ENCODE assay signal across 24 cellular contexts in genomic region chr2:11491348-11491930, GRCh38.
"Had no signal": no experiment of that assay in that cellular context is flagged by ENCODE, and none has a peak within 500 bp of the region (broad histone marks: within the 10 kb centered on the region; RNA-seq: fewer than 3 reads in every experiment).

No MANE protein-coding gene starts in this region.

- H3K4me1 Mint-ChIP-seq: activated naive CD4-positive, alpha-beta T cell treated with anti-CD3 and anti-CD28 coated beads, Interleukin-2, amount 10 ng/mL, durations not matched to agents 7 days and 5 days; naive B cell; T-helper 17 cell had no signal

- H3K36me3 ChIP-seq: cardiac muscle cell, right atrium auricular region, upper lobe of right lung had no signal

- H3K27ac Mint-ChIP-seq: activated naive CD4-positive, alpha-beta T cell treated with anti-CD3 and anti-CD28 coated beads, Interleukin-2, amount 10 ng/mL, durations not matched to agents 7 days and 5 days; activated T-cell treated with anti-CD3 and anti-CD28 coated beads, Interleukin-2, amount 50 U/mL, for 72 hours; naive B cell; T-helper 17 cell had no signal

- H3K27ac ChIP-seq: body of pancreas, cardiac muscle cell, psoas muscle, right atrium auricular region, upper lobe of right lung had no signal

- H3K9me3 Mint-ChIP-seq: activated naive CD4-positive, alpha-beta T cell treated with anti-CD3 and anti-CD28 coated beads, Interleukin-2, amount 10 ng/mL, durations not matched to agents 7 days and 5 days had no signal

- H3K4me3 Mint-ChIP-seq: activated naive CD4-positive, alpha-beta T cell treated with anti-CD3 and anti-CD28 coated beads, Interleukin-2, amount 10 ng/mL, durations not matched to agents 7 days and 5 days; activated T-cell treated with anti-CD3 and anti-CD28 coated beads, Interleukin-2, amount 50 U/mL, for 72 hours; T-helper 17 cell had no signal

- DNase-seq: activated CD4-positive, alpha-beta T cell treated with anti-CD3 and anti-CD28 coated beads for 4 hours; activated CD4-positive, alpha-beta T cell treated with anti-CD3 and anti-CD28 coated beads, Interleukin-2, amount 50 U/mL, for 48 hours; activated CD4-positive, CD25-positive, alpha-beta regulatory T cell; activated effector memory CD4-positive, alpha-beta T cell treated with Interleukin-2 at 50 U/mL for 16 hours; activated naive CD4-positive, alpha-beta T cell treated with anti-CD3 and anti-CD28 coated beads, Interleukin-2, amount 10 ng/mL, durations not matched to agents 7 days and 5 days; activated T-cell treated with anti-CD3 and anti-CD28 coated beads, Interleukin-2, amount 50 U/mL, for 72 hours; body of pancreas; cortex of kidney; erythroblast; foreskin melanocyte; head of caudate nucleus; hypothalamus; left cardiac atrium; mesenchymal stem cell; naive B cell; psoas muscle; stimulated activated CD4-positive, alpha-beta T cell treated with anti-CD3 and anti-CD28 coated beads, Interleukin-12 subunit alpha, Interleukin-12 subunit beta, amount 100 ng/mL, for 4 hours; stimulated activated CD4-positive, alpha-beta T cell treated with anti-CD3 and anti-CD28 coated beads, Interleukin-4, amount 100 ng/mL, for 4 hours; stimulated activated naive CD8-positive, alpha-beta T cell treated with anti-CD3 and anti-CD28 coated beads, Interleukin-15, Interleukin-2, amounts not matched to agents 100 U/mL and 50 U/mL, for 24 hours; SW 1271; T-helper 17 cell; upper lobe of right lung had no signal

- H3K4me1 ChIP-seq: body of pancreas, right atrium auricular region, upper lobe of right lung had no signal

- H3K4me3 ChIP-seq: body of pancreas, cardiac muscle cell, psoas muscle, right atrium auricular region, upper lobe of right lung had no signal

- ATAC-seq: activated T-cell treated with anti-CD3 and anti-CD28 coated beads, Interleukin-2, amount 50 U/mL, for 72 hours; body of pancreas; left cardiac atrium; stimulated activated naive CD8-positive, alpha-beta T cell treated with anti-CD3 and anti-CD28 coated beads, Interleukin-15, Interleukin-2, amounts not matched to agents 100 U/mL and 50 U/mL, for 24 hours; T-helper 17 cell; upper lobe of right lung had no signal

- H3K27me3 ChIP-seq: body of pancreas, cardiac muscle cell, right atrium auricular region had no signal

- H3K36me3 Mint-ChIP-seq: activated naive CD4-positive, alpha-beta T cell treated with anti-CD3 and anti-CD28 coated beads, Interleukin-2, amount 10 ng/mL, durations not matched to agents 7 days and 5 days; naive B cell had no signal

- H3K9me3 ChIP-seq: body of pancreas, psoas muscle, right atrium auricular region, upper lobe of right lung had no signal
